19 cellular contexts compared by ENCODE assay signal in the genomic region with DNA sequence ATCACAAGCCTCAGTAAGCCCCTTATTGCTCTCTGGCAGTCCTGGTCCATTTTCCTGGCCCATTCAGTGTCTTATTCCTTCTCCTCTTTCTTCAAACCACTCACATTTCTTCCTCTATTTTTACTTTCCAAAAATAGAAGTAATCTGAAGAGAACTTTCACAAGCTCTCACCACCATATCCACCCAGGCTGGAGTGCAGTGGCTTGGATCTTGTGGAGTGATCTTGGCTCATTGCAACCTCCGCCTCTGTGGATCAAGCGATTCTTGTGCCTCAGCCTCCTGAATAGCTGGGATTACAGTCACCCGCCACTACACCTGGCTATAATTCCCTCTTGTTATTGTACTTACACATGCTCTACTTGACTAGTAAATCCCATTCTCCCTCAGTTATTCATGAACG.
"Had no signal": no experiment of that assay in that cellular context is flagged by ENCODE, and none has a peak within 500 bp of the region (broad histone marks: within the 10 kb centered on the region; RNA-seq: fewer than 3 reads in every experiment).

No MANE protein-coding gene starts in this region.

- ATAC-seq: left lung, T-cell, upper lobe of right lung had no signal

- H3K4me3 Mint-ChIP-seq: activated naive CD8-positive, alpha-beta T cell; immature natural killer cell; mesothelial cell of epicardium; nephron; T-cell had no signal

- H3K36me3 ChIP-seq: adrenal gland, brain microvascular endothelial cell, left lung, sigmoid colon, upper lobe of right lung had no signal

- H3K9me3 Mint-ChIP-seq: immature natural killer cell, nephron, T-cell had no signal

- H3K36me3 Mint-ChIP-seq: immature natural killer cell had no signal

- H3K27ac ChIP-seq: adrenal gland, ascending aorta, brain microvascular endothelial cell, left lung, sigmoid colon, upper lobe of right lung had no signal

- H3K27ac Mint-ChIP-seq: activated naive CD8-positive, alpha-beta T cell; mesothelial cell of epicardium; nephron had no signal

- H3K27me3 Mint-ChIP-seq: activated naive CD8-positive, alpha-beta T cell; T-cell had no signal

- H3K27me3 ChIP-seq: adrenal gland, ascending aorta, brain microvascular endothelial cell, left lung, sigmoid colon, upper lobe of right lung had no signal

- DNase-seq: activated T-cell treated with anti-CD3 and anti-CD28 coated beads, Interleukin-2, amount 50 U/mL, for 1 hour; adrenal gland; brain microvascular endothelial cell; central memory CD4-positive, alpha-beta T cell; dermis blood vessel endothelial cell; effector CD8-positive, alpha-beta T cell; foreskin fibroblast; immature natural killer cell; left lung; nucleus accumbens; sigmoid colon; stimulated activated CD4-positive, alpha-beta T cell treated with anti-CD3 and anti-CD28 coated beads, Interleukin-2, amount 100 ng/mL, for 48 hours; stimulated activated naive CD4-positive, alpha-beta T cell treated with Interleukin-2 at 50 U/mL for 16 hours; T-cell; upper lobe of right lung had no signal

- H3K9me3 ChIP-seq: adrenal gland, ascending aorta, left lung, sigmoid colon, upper lobe of right lung had no signal

- H3K4me3 ChIP-seq: adrenal gland, ascending aorta, left lung, sigmoid colon, upper lobe of right lung had no signal
